7 cellular contexts compared by ENCODE assay signal in the genomic region with DNA sequence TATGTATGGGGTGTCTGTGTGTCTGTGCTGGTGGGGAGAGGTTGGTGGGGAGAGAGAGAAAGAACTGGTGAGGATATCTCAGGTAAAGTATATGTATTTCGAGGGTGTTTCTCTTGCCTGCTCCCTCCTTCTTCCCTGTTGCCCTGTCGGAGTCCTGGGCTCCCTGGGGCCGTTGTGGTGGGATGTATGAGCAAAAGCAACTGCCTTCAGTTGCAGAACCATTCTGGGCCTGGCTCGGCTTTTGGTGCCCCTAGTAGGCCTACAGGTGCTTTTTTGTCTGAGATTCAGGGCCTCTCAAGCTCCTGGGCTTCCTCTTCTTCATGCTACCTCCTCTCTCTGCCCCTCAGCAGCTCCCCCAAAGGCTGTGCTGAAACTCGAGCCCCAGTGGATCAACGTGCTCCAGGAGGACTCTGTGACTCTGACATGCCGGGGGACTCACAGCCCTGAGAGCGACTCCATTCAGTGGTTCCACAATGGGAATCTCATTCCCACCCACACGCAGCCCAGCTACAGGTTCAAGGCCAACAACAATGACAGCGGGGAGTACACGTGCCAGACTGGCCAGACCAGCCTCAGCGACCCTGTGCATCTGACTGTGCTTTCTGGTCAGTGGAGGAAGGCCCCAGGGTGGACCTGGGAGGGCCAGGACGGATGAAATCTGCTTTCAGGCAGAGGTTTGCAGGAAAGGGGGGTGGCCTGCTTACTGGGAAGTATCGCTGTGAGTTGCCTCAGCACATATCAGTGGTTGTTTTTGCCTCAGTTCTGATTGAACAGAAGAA. TPM values are rescaled to one million over a fixed set of nuclear protein-coding genes. Genes with fewer than 3 reads are reported as not detected.
"Had no signal": no experiment of that assay in that cellular context is flagged by ENCODE, and none has a peak within 500 bp of the region (broad histone marks: within the 10 kb centered on the region; RNA-seq: fewer than 3 reads in every experiment).

No MANE protein-coding gene starts in this region.

RNA-seq across cellular contexts. Expression of a gene that starts 8.3 kb away (rescaled TPM):
- total RNA-seq: foreskin keratinocyte, neural crest cell had no signal
- polyA plus RNA-seq: foreskin keratinocyte, keratinocyte had no signal

RNA-seq across cellular contexts. Expression of a gene that starts 35.8 kb away (rescaled TPM):
- total RNA-seq: activated CD4-positive, alpha-beta memory T cell treated with anti-CD3 and anti-CD28 coated beads, Interleukin-2, amount 10 ng/mL, durations not matched to agents 7 days and 5 days; cerebellum; left ventricle myocardium superior; neural crest cell had no signal

RNA-seq across cellular contexts. Expression of a gene that starts 40.3 kb away (rescaled TPM):
- total RNA-seq: activated CD4-positive, alpha-beta memory T cell treated with anti-CD3 and anti-CD28 coated beads, Interleukin-2, amount 10 ng/mL, durations not matched to agents 7 days and 5 days; foreskin keratinocyte; neural crest cell; osteoblast had no signal
- polyA plus RNA-seq: foreskin keratinocyte, keratinocyte had no signal
